In genomic region chr12:105085537-105085936, GRCh38 we compare ENCODE assay signal across 1 cellular context.
TF ChIP-seq lines count a peak whose summit lies in the region.

No MANE protein-coding gene starts in this region.

TF ChIP-seq in WTC11, 78 proteins besides CTCF, POLR2A, EP300 and RAD21 (continued from another document):
- TF ChIP-seq ZNF425 (CRISPR knock-in tag; conservative IDR thresholded peaks at IDR 0.05) (no peak), OVOL2 (CRISPR knock-in tag; IDR thresholded peaks at IDR 0.05; ENCODE audit: borderline replicate concordance) (no peak)
